9 cellular contexts compared by ENCODE assay signal in genomic region chr10:75211007-75211735, GRCh38. TPM values are rescaled to one million over a fixed set of nuclear protein-coding genes. Genes with fewer than 3 reads are reported as not detected.
DNase-seq lines count a peak whose midpoint lies in the region; ATAC-seq, FAIRE-seq and TF ChIP-seq lines count a peak whose summit lies in the region.
"Had no signal": no experiment of that assay in that cellular context is flagged by ENCODE, and none has a peak within 500 bp of the region (broad histone marks: within the 10 kb centered on the region; RNA-seq: fewer than 3 reads in every experiment).

No MANE protein-coding gene starts in this region.

- peak overlapping the region; percentile 96 to 100 (median 100) for H3K27ac Mint-ChIP-seq in CD14-positive monocyte

- in situ Hi-C loops in HAP-1 (cut with MboI; ENCODE audit: low sequenced_read_pairs) = no loop called here

- H3K9ac ChIP-seq in colonic mucosa (ENCODE audit: low read depth in 2 of 2, low read length in 2 of 2) = peak overlapping the region; percentile 98 to 99

- H3K9me3 ChIP-seq in HAP-1 = no peaks in the 10 kb centered on the region
- no peaks in the 10 kb centered on the region for H3K9me3 ChIP-seq in colonic mucosa
- H3K9me3 ChIP-seq in thoracic aorta = no peaks in the 10 kb centered on the region

- H3K27me3 ChIP-seq in HAP-1 (ENCODE audit: low read depth) = no peaks in the 10 kb centered on the region
- no peaks in the 10 kb centered on the region for H3K27me3 ChIP-seq in colonic mucosa
- H3K27me3 ChIP-seq in thoracic aorta (replicated peaks; ENCODE audit: insufficient read depth) = no peaks in the 10 kb centered on the region

- ATAC-seq in SK-N-SH treated with all-trans-retinoic acid at 6 μM for 48 hours (peak; percentile 66), thoracic aorta (ENCODE audit: insufficient number of reproducible peaks, low FRiP score, low read depth) (no peak), HG03460 (IDR thresholded peaks at IDR 0.05; ENCODE audit: unreplicated experiment) (no peak)

- peaks cover 27% of the 10 kb centered on the region for H3K4me1 Mint-ChIP-seq in CD14-positive monocyte

- H3K27ac ChIP-seq in colonic mucosa (peak overlapping the region; percentile 95), thoracic aorta (peak overlapping the region; percentile 97 to 99)

- H3K4me3 ChIP-seq in HAP-1 = peak overlapping the region; percentile 98
- peak overlapping the region; percentile 86 for H3K4me3 ChIP-seq in colonic mucosa
- H3K4me3 ChIP-seq in thoracic aorta = peak overlapping the region; percentile 93

- no peak for DNase-seq in CD14-positive monocyte (ENCODE audit: low spot score)
- DNase-seq in HAP-1 (ENCODE audit: low spot score in 2 of 2) = peak; percentile 37 to 52
- DNase-seq in colonic mucosa = peak; percentile 70
- peak; percentile 48 to 71 for DNase-seq in lung microvascular endothelial cell (ENCODE audit: low read depth in 2 of 2)
- DNase-seq in thoracic aorta (ENCODE audit: low spot score) = no peak
- no peak for DNase-seq in GM19239 (ENCODE audit: insufficient read length, low spot score)

- H3K27me3 Mint-ChIP-seq in CD14-positive monocyte (ENCODE audit: low read depth in 3 of 3) = peaks cover 0 to 2% (median 0%) of the 10 kb centered on the region in 3 donors

- peak overlapping the region; percentile 94 to 95 for H3K4me3 Mint-ChIP-seq in CD14-positive monocyte

- H3K36me3 ChIP-seq in HAP-1 (replicated peaks) (peaks cover 50% of the 10 kb centered on the region), colonic mucosa (peaks cover 14% of the 10 kb centered on the region), thoracic aorta (peaks cover 14% of the 10 kb centered on the region)

- TF ChIP-seq CTCF in CD14-positive monocyte (IDR thresholded peaks at IDR 0.05) (no peak), colonic mucosa (IDR thresholded peaks at IDR 0.05) (no peak), thoracic aorta (IDR thresholded peaks at IDR 0.05) (no peak)

- H3K36me3 Mint-ChIP-seq in CD14-positive monocyte = peaks cover 31 to 37% of the 10 kb centered on the region in 2 donors

- no peak for FAIRE-seq in GM19239 (lab: Jason Lieb, UNC)
- FAIRE-seq: TTC549 had no signal

- intact Hi-C loops in CD14-positive monocyte (cut with micrococcal nuclease) (loop anchor here in 1 of 2 donors (2.0 to 5.0 kb wide), 2 partner anchors 24 to 99 kb away; partner anchors contain the start of genes COMTD1 and SAMD8), colonic mucosa (cut with DNase I) (no loop called here)

- no peaks in the 10 kb centered on the region for H3K9me3 Mint-ChIP-seq in CD14-positive monocyte

- H3K4me1 ChIP-seq in HAP-1 = peaks cover 19% of the 10 kb centered on the region
- H3K4me1 ChIP-seq in colonic mucosa = peaks cover 5% of the 10 kb centered on the region
- H3K4me1 ChIP-seq in thoracic aorta (ENCODE audit: control insufficient read depth in 1 of 2, low read depth in 2 of 2) = peaks cover 14 to 35% of the 10 kb centered on the region in 2 donors

TF ChIP-seq in SK-N-SH treated with all-trans-retinoic acid at 6 μM for 48 hours, 23 proteins besides CTCF, POLR2A, EP300 and RAD21:
- no peak for TF ChIP-seq ISL1 (CRISPR knock-in tag; IDR thresholded peaks at IDR 0.05)
- TF ChIP-seq GLIS3 (CRISPR knock-in tag; IDR thresholded peaks at IDR 0.05) = no peak
- TF ChIP-seq OSR1 (CRISPR knock-in tag; IDR thresholded peaks at IDR 0.05) = no peak
- TF ChIP-seq ZNF8 (CRISPR knock-in tag; IDR thresholded peaks at IDR 0.05) = no peak
- no peak for TF ChIP-seq ESRRG (CRISPR knock-in tag; IDR thresholded peaks at IDR 0.05)
- no peak for TF ChIP-seq ZNF565 (CRISPR knock-in tag; conservative IDR thresholded peaks at IDR 0.05; ENCODE audit: low read depth)
- no peak for TF ChIP-seq TSHZ2 (CRISPR knock-in tag; IDR thresholded peaks at IDR 0.05)
- TF ChIP-seq ZFP3 (CRISPR knock-in tag; IDR thresholded peaks at IDR 0.05) = no peak
- no peak for TF ChIP-seq SNAI2 (CRISPR knock-in tag; IDR thresholded peaks at IDR 0.05)
- no peak for TF ChIP-seq ZNF70 (CRISPR knock-in tag; IDR thresholded peaks at IDR 0.05)
- TF ChIP-seq PPARA (CRISPR knock-in tag; IDR thresholded peaks at IDR 0.05; ENCODE audit: borderline replicate concordance) = no peak
- TF ChIP-seq TCF4 (CRISPR knock-in tag; IDR thresholded peaks at IDR 0.05; ENCODE audit: borderline replicate concordance) = no peak
- no peak for TF ChIP-seq ARNTL (CRISPR knock-in tag; IDR thresholded peaks at IDR 0.05; ENCODE audit: borderline replicate concordance, low read depth)
- no peak for TF ChIP-seq TOX (CRISPR knock-in tag; IDR thresholded peaks at IDR 0.05; ENCODE audit: borderline replicate concordance)
- no peak for TF ChIP-seq PATZ1 (CRISPR knock-in tag; IDR thresholded peaks at IDR 0.05; ENCODE audit: borderline replicate concordance)
- TF ChIP-seq ZFP30 (CRISPR knock-in tag; IDR thresholded peaks at IDR 0.05) = no peak
- TF ChIP-seq BACH2 (CRISPR knock-in tag; IDR thresholded peaks at IDR 0.05; ENCODE audit: borderline replicate concordance) = no peak
- TF ChIP-seq CSRNP3 (CRISPR knock-in tag; IDR thresholded peaks at IDR 0.05) = no peak

RNA-seq across cellular contexts. Expression of gene VDAC2, which starts 0.6 kb away (rescaled TPM):
- 100 to 1,000 TPM; 139 to 154 TPM for polyA plus RNA-seq in CD14-positive monocyte
- total RNA-seq in colonic mucosa = 100 to 1,000 TPM; 314 to 430 TPM
- total RNA-seq in lung microvascular endothelial cell = 114 and 117 TPM in 2 replicates
- total RNA-seq in thoracic aorta = 10 to 100 TPM; 93.3 to 98.0 TPM

RNA-seq across cellular contexts. Expression of gene COMTD1, which starts 24.6 kb away (rescaled TPM):
- polyA plus RNA-seq in CD14-positive monocyte = 10 to 100 TPM; 16.1 to 16.5 TPM
- total RNA-seq in colonic mucosa (100 to 1,000 TPM in 1 of 2 donors, 10 to 100 TPM in 1; 62.6 to 117 TPM), lung microvascular endothelial cell (13.9 and 16.5 TPM in 2 replicates), thoracic aorta (10 to 100 TPM; 19.0 to 35.6 TPM)

Comparison
In these comparisons a context has a peak if more than half of its experiments do, and no peak if none do; other contexts are left out.
1. DNase-seq: peak in HAP-1 (2 of 2), colonic mucosa (single experiment) and lung microvascular endothelial cell (2 of 2); none in CD14-positive monocyte (single experiment), thoracic aorta (single experiment) and GM19239 (single experiment).
2. Peak in every context shown above with its lines, with median percentiles within 50 percentile points of each other: H3K4me3 ChIP-seq.